1 cellular context compared by ENCODE assay signal in the genomic region with DNA sequence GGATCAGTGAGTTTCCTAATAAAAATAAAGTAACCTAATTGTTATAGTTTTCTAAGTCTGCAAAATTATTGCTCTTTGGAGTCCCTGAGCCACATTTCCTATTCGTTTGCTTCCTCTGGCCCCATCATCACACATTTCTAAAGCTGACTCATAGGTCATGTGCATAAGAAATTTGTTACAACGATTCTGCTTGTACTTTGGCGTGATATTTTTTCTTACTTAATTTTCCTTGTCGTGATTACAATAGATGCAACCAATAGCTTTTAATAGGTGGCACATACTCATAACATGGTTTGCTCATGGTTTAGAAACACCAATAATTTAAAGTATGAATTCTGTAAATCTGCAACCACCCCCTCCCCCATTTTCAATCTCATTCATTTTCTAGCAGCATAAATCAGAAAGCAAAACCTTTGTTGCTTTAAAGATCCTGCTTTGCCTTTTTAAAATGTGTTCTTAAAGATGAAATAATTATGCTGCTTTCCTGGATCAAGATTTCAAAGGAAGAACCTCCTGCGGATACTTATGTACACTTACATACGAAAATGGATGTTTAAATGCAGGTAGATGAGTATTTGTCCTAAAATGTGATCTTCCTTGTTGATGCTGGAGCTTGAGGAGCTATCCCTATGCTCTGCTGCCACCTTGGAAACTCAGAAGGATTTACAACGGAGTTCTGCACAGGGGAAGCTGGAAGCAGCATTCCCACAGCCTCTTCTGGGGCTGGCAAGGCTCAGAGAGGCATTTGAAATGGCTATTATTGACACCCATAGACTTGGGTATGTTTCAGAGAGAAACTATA.
A peak's percentile ranks its signal among the peaks of the same experiment; 100 is the strongest.
TF ChIP-seq lines count a peak whose summit lies in the region.

No MANE protein-coding gene starts in this region.

TF ChIP-seq in endothelial cell of umbilical vein, 7 proteins besides CTCF, POLR2A, EP300 and RAD21 (continued from another document):
- TF ChIP-seq FOS (IDR thresholded peaks at IDR 0.05; ENCODE audit: borderline replicate concordance, insufficient read depth, low read length), result peak; percentile 82
- TF ChIP-seq JUN (IDR thresholded peaks at IDR 0.05; ENCODE audit: borderline replicate concordance, insufficient read depth, insufficient read length, low read depth), result peak; percentile 82
- no peak for TF ChIP-seq GATA2 (IDR thresholded peaks at IDR 0.05; ENCODE audit: insufficient read depth, insufficient read length, low read depth, low read length)
